In the genomic region with DNA sequence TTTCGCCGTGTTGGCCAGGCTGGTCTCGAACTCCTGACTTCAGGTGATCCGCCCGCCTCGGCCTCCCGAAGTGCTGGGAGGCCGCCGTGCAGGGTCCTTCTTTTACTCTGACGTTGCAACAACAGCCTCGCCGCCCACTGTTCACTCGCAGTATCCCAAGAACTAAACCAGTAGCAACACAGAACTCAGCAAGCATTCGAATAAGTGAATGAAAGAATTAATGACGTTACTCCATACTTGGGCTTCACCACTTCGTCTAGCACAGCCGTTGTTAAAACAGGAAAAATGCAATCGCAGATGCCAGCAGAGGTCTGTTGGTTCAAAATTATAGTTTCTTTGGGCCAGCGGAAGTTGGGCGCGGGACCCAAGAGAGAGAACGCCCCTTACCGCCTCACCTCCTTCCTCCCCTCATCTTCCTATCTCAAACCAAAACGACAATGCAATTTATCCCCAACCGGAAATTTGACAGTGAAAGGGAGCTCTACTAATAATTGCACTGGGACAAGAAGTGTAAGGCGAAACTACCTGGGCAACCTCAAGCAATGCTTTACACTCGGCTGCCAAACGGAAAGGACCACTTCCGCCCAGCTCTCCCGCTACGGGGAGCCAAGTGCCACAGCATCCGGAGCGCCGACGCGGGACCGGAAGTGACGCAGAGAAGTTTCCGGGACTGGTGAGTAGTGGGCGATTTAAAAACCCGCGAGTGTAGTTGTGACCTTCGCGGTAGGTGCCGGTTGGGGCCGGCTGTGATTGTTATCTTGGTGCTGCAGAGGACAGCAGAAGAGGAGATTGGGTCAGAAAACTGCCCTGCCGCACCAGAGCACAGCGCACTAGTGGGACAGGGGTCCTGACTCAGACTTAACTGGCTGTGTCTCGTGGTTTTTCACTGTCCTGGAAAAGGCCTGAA, we compare ENCODE assay signal across 8 cellular contexts. TPM values are rescaled to one million over a fixed set of nuclear protein-coding genes. Genes with fewer than 3 reads are reported as not detected.
DNase-seq lines count a peak whose midpoint lies in the region; FAIRE-seq and TF ChIP-seq lines count a peak whose summit lies in the region.

A gene with protein sequence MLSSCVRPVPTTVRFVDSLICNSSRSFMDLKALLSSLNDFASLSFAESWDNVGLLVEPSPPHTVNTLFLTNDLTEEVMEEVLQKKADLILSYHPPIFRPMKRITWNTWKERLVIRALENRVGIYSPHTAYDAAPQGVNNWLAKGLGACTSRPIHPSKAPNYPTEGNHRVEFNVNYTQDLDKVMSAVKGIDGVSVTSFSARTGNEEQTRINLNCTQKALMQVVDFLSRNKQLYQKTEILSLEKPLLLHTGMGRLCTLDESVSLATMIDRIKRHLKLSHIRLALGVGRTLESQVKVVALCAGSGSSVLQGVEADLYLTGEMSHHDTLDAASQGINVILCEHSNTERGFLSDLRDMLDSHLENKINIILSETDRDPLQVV (plus strand): TSS at position 653 of the 907 bp plus-strand sequence. CDS start 2,573 bp downstream, outside the sequence.
A gene (minus strand): TSS at position 359 of the 907 bp plus-strand sequence. CDS start 1,462 bp downstream, outside the sequence.

- H3K36me3 Mint-ChIP-seq in activated naive CD4-positive, alpha-beta T cell treated with anti-CD3 and anti-CD28 coated beads for 36 hours (ENCODE audit: low read depth) = peaks cover 22% of the 10 kb centered on the region

- H3K4me1 ChIP-seq in neutrophil (ENCODE audit: control insufficient read depth in 1 of 2, insufficient read depth in 1 of 2, low read depth in 1 of 2, low read length in 1 of 2) = peaks cover 14 to 16% of the 10 kb centered on the region in 2 experiments

- peaks cover 50% of the 10 kb centered on the region for H3K4me1 Mint-ChIP-seq in activated naive CD4-positive, alpha-beta T cell treated with anti-CD3 and anti-CD28 coated beads for 36 hours (ENCODE audit: low read depth)

- H3K9me3 ChIP-seq in neutrophil = no peaks in the 10 kb centered on the region

- H3K4me3 ChIP-seq in HFF-Myc (replicated peaks; ENCODE audit: low read depth, low read length) (peak within 1 kb of the TSS; percentile 96), neutrophil (ENCODE audit: low read depth in 1 of 2, low read length in 1 of 2) (peak within 1 kb of the TSS; percentile 69 to 84)

- H3K27me3 Mint-ChIP-seq in activated naive CD4-positive, alpha-beta T cell treated with anti-CD3 and anti-CD28 coated beads for 36 hours (ENCODE audit: low read depth) = no peaks in the 10 kb centered on the region

- DNase-seq in GF-D8 (lab: John Stamatoyannopoulos, UW) = peak; percentile 94
- peak; percentile 98 for DNase-seq in HFF-Myc (ENCODE audit: extremely low read depth, low read depth)
- DNase-seq in NAMALWA (ENCODE audit: low spot score) = peak; percentile 99
- DNase-seq in SK-N-DZ (ENCODE audit: low spot score) = peak; percentile 99
- peak; percentile 99 for DNase-seq in activated naive CD4-positive, alpha-beta T cell treated with anti-CD3 and anti-CD28 coated beads for 36 hours
- peak; percentile 60 to 78 for DNase-seq in frontal cortex (ENCODE audit: low spot score in 2 of 2)
- peak; percentile 49 to 95 (median 90) for DNase-seq in substantia nigra (lab: John Stamatoyannopoulos, UW)

- H3K4me3 Mint-ChIP-seq in activated naive CD4-positive, alpha-beta T cell treated with anti-CD3 and anti-CD28 coated beads for 36 hours = peak within 1 kb of the TSS; percentile 88

- no peaks in the 10 kb centered on the region for H3K36me3 ChIP-seq in neutrophil

- H3K27ac Mint-ChIP-seq in activated naive CD4-positive, alpha-beta T cell treated with anti-CD3 and anti-CD28 coated beads for 36 hours = peak within 1 kb of the TSS; percentile 97

- no peaks in the 10 kb centered on the region for H3K9me3 Mint-ChIP-seq in activated naive CD4-positive, alpha-beta T cell treated with anti-CD3 and anti-CD28 coated beads for 36 hours

- no peaks in the 10 kb centered on the region for H3K27me3 ChIP-seq in neutrophil

- FAIRE-seq in frontal cortex (lab: Jason Lieb, UNC) = no peak

- no peak for TF ChIP-seq CTCF in HFF-Myc (IDR thresholded peaks at IDR 0.05; ENCODE audit: low read depth, low read length, missing control alignments)
- TF ChIP-seq CTCF in neutrophil (IDR thresholded peaks at IDR 0.05) = peak; percentile 24

- peak within 1 kb of the TSS; percentile 96 for H3K27ac ChIP-seq in neutrophil
- H3K27ac ChIP-seq in substantia nigra (ENCODE audit: low read depth, low read length, poor library complexity, severe bottlenecking) = peak within 1 kb of the TSS; percentile 87

- intact Hi-C loops in activated naive CD4-positive, alpha-beta T cell treated with anti-CD3 and anti-CD28 coated beads for 36 hours (cut with micrococcal nuclease) = loop anchor here (1.0 to 2.0 kb wide), 15 partner anchors 12 to 369 kb away; a partner anchor contains a TSS

- CTCF ChIA-PET in activated naive CD4-positive, alpha-beta T cell treated with anti-CD3 and anti-CD28 coated beads for 36 hours (lab: Charles Lee) = interaction anchor here (0.8 to 1.8 kb wide), 9 partner anchors 12 to 343 kb away, joined by 3 to 7 read pairs (median 5); a partner anchor contains a TSS

RNA-seq across cellular contexts. Expression of the first gene that starts in this region (rescaled TPM):
- polyA plus RNA-seq in SK-N-DZ (2014; cell fraction: cytosol; rRNA removed) = 92.5 and 112 TPM in 2 replicates
- 55.3 and 60.9 TPM in 2 replicates for polyA plus RNA-seq in SK-N-DZ (2014; cell fraction: nucleus; rRNA removed)
- total RNA-seq in activated naive CD4-positive, alpha-beta T cell treated with anti-CD3 and anti-CD28 coated beads for 36 hours = 10 to 100 TPM; 31.6 to 33.3 TPM
- total RNA-seq in frontal cortex = 33.4 TPM

RNA-seq across cellular contexts. Expression of the second gene that starts in this region (rescaled TPM):
- polyA plus RNA-seq in SK-N-DZ (2014; cell fraction: cytosol; rRNA removed) = 52.3 and 58.1 TPM in 2 replicates
- 52.2 and 71.1 TPM in 2 replicates for polyA plus RNA-seq in SK-N-DZ (2014; cell fraction: nucleus; rRNA removed)
- total RNA-seq in activated naive CD4-positive, alpha-beta T cell treated with anti-CD3 and anti-CD28 coated beads for 36 hours = 10 to 100 TPM; 81.3 to 82.2 TPM
- 46.5 TPM for total RNA-seq in frontal cortex

Comparison
In these comparisons a context has a peak if more than half of its experiments do, and no peak if none do; other contexts are left out.
1. Peak in every context shown above with its lines: DNase-seq, H3K4me3 ChIP-seq and H3K27ac ChIP-seq.